28 cellular contexts compared by ENCODE assay signal in genomic region chr15:99000001-99000590, GRCh38. TPM values are rescaled to one million over a fixed set of nuclear protein-coding genes. Genes with fewer than 3 reads are reported as not detected.
"Had no signal": no experiment of that assay in that cellular context is flagged by ENCODE, and none has a peak within 500 bp of the region (broad histone marks: within the 10 kb centered on the region; RNA-seq: fewer than 3 reads in every experiment).

No MANE protein-coding gene starts in this region.

- H3K4me3 ChIP-seq: stomach, suprapubic skin, thoracic aorta, thyroid gland, tibial artery, tibial nerve, transverse colon, upper lobe of left lung, upper lobe of right lung, uterus, vagina had no signal

- H3K36me3 ChIP-seq: stomach, suprapubic skin, thoracic aorta, thyroid gland, tibial artery, tibial nerve, transverse colon, upper lobe of left lung, upper lobe of right lung, uterus, vagina had no signal

- H3K9me3 ChIP-seq: suprapubic skin, testis, thoracic aorta, thyroid gland, tibial artery, transverse colon, upper lobe of left lung, upper lobe of right lung, uterus, vagina had no signal

- DNase-seq: stimulated activated CD4-positive, alpha-beta T cell treated with anti-CD3 and anti-CD28 coated beads, Interleukin-2, amount 100 ng/mL, for 48 hours; stimulated activated CD4-positive, alpha-beta T cell treated with anti-CD3 and anti-CD28 coated beads, Interleukin-4, amount 100 ng/mL, for 1 hour; stimulated activated CD4-positive, alpha-beta T cell treated with anti-CD3 and anti-CD28 coated beads, Interleukin-4, amount 100 ng/mL, for 24 hours; stimulated activated CD4-positive, alpha-beta T cell treated with anti-CD3 and anti-CD28 coated beads, Interleukin-4, amount 100 ng/mL, for 4 hours; stimulated activated CD8-positive, alpha-beta memory T cell treated with anti-CD3 and anti-CD28 coated beads, Interleukin-4, amount 100 ng/mL, for 48 hours; stimulated activated naive B cell treated with anti-CD40 and anti-IgM and Interleukin-4, amounts not matched to agents 10 μg/mL and 1 μg/mL and 100 μg/mL, for 72 hours; stimulated activated naive CD4-positive, alpha-beta T cell; stimulated activated naive CD4-positive, alpha-beta T cell treated with Interleukin-2 at 50 U/mL for 16 hours; stimulated activated naive CD8-positive, alpha-beta T cell treated with anti-CD3 and anti-CD28 coated beads, Interleukin-15, amount 100 ng/mL, for 72 hours; stimulated activated naive CD8-positive, alpha-beta T cell treated with anti-CD3 and anti-CD28 coated beads, Interleukin-15, Interleukin-2, amounts not matched to agents 100 U/mL and 50 U/mL, for 24 hours; stomach; substantia nigra; testis; thyroid gland; tibial artery; transverse colon; trophoblast cell; upper lobe of right lung; uterus had no signal

- H3K27ac ChIP-seq: stomach, suprapubic skin, testis, thoracic aorta, thyroid gland, tibial artery, tibial nerve, transverse colon, upper lobe of left lung, upper lobe of right lung, uterus, vagina had no signal

- H3K27me3 ChIP-seq: stomach, suprapubic skin, testis, thyroid gland, tibial artery, tibial nerve, transverse colon, upper lobe of left lung, upper lobe of right lung, uterus, vagina had no signal

- H3K4me1 ChIP-seq: stomach, suprapubic skin, testis, thyroid gland, tibial nerve, transverse colon, upper lobe of left lung, upper lobe of right lung, uterus, vagina had no signal

RNA-seq across cellular contexts. Expression of gene PGPEP1L, which starts 7.5 kb away (rescaled TPM):
- total RNA-seq: stomach, subcutaneous adipose tissue, suprapubic skin, temporal lobe, thyroid gland, tibial nerve, transverse colon, upper lobe of left lung, upper lobe of right lung, ureter, urinary bladder, vagina had no signal
